In the genomic region with DNA sequence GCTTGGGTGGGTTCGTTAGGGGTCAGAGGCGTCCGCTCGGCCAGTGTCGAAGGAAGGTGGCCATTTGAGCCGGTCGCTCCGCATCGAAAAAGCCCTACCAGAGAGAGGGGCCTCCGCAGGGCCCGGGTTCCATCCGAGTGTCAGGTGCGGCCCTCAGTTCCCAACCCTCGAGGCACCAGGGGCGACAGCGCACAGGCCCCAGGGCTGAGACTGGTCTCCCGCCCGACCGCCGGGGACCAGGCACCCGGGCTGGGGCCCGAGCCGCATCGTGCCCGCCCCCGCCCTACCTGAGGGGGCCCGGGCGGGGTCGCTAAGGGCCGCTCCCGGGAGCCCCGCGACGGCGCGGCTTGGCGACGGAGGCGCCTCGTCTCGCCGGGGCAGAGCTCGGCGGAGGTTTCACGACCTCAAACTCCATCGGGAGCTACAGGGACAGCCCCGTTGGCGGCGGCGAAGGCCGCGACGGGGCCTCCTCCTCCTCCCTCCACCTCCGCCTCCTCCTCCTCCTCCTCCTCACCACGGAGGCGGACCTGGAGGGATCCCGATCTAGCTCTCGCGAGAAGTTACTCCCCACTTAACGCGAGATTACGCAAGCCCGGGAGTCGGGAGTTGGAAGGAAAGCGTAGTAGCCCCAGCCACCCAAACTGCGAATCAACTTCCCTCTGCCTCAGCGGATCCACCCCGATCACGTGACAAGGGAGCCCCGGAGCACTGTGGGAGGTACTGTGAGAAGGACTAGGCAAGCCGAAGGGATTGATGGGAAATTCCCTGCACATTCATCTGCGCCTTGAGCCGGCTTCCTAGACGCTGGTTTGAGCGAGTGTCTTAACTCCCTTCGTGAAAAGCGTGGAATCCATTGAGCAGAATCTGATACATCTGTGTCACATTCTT, we compare ENCODE assay signal across 1 cellular context.
TF ChIP-seq lines count a peak whose summit lies in the region.

A gene with protein sequence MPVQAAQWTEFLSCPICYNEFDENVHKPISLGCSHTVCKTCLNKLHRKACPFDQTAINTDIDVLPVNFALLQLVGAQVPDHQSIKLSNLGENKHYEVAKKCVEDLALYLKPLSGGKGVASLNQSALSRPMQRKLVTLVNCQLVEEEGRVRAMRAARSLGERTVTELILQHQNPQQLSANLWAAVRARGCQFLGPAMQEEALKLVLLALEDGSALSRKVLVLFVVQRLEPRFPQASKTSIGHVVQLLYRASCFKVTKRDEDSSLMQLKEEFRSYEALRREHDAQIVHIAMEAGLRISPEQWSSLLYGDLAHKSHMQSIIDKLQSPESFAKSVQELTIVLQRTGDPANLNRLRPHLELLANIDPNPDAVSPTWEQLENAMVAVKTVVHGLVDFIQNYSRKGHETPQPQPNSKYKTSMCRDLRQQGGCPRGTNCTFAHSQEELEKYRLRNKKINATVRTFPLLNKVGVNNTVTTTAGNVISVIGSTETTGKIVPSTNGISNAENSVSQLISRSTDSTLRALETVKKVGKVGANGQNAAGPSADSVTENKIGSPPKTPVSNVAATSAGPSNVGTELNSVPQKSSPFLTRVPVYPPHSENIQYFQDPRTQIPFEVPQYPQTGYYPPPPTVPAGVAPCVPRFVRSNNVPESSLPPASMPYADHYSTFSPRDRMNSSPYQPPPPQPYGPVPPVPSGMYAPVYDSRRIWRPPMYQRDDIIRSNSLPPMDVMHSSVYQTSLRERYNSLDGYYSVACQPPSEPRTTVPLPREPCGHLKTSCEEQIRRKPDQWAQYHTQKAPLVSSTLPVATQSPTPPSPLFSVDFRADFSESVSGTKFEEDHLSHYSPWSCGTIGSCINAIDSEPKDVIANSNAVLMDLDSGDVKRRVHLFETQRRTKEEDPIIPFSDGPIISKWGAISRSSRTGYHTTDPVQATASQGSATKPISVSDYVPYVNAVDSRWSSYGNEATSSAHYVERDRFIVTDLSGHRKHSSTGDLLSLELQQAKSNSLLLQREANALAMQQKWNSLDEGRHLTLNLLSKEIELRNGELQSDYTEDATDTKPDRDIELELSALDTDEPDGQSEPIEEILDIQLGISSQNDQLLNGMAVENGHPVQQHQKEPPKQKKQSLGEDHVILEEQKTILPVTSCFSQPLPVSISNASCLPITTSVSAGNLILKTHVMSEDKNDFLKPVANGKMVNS (minus strand): TSS at position 537 of the 888 bp plus-strand sequence. CDS start 7,850 bp downstream, outside the sequence.

TF ChIP-seq in HepG2, 621 proteins besides CTCF, POLR2A, EP300 and RAD21 (continued from another document and continues in another):
- TF ChIP-seq, protein P1, sequence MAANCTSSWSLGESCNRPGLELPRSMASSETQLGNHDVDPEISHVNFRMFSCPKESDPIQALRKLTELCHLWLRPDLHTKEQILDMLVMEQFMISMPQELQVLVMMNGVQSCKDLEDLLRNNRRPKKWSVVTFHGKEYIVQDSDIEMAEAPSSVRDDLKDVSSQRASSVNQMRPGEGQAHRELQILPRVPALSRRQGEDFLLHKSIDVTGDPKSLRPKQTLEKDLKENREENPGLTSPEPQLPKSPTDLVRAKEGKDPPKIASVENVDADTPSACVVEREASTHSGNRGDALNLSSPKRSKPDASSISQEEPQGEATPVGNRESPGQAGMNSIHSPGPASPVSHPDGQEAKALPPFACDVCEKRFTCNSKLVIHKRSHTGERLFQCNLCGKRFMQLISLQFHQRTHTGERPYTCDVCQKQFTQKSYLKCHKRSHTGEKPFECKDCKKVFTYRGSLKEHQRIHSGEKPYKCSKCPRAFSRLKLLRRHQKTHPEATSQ (CRISPR knock-in tag; IDR thresholded peaks at IDR 0.05; ENCODE audit: borderline replicate concordance): no peak
- no peak for TF ChIP-seq ZNF224 (CRISPR knock-in tag; IDR thresholded peaks at IDR 0.05)
- TF ChIP-seq REXO4 (CRISPR knock-in tag; IDR thresholded peaks at IDR 0.05; ENCODE audit: borderline replicate concordance): no peak
- no peak for TF ChIP-seq ZKSCAN1 (IDR thresholded peaks at IDR 0.05; ENCODE audit: low read length)
- peak; percentile 88 for TF ChIP-seq YEATS4 (CRISPR knock-in tag; IDR thresholded peaks at IDR 0.05; ENCODE audit: borderline replicate concordance)
- peak; percentile 49; the same call in 1 of the 2 replicates for TF ChIP-seq ZNF546 (CRISPR knock-in tag; conservative IDR thresholded peaks at IDR 0.05)
- TF ChIP-seq CEBPG (CRISPR knock-in tag; IDR thresholded peaks at IDR 0.05): peak; percentile 97
- no peak for TF ChIP-seq CCAR2 (optimal IDR thresholded peaks at IDR 0.05; ENCODE audit: low read depth, low read length)
- TF ChIP-seq RFX3 (CRISPR knock-in tag; IDR thresholded peaks at IDR 0.05): no peak
- TF ChIP-seq, protein P2, sequence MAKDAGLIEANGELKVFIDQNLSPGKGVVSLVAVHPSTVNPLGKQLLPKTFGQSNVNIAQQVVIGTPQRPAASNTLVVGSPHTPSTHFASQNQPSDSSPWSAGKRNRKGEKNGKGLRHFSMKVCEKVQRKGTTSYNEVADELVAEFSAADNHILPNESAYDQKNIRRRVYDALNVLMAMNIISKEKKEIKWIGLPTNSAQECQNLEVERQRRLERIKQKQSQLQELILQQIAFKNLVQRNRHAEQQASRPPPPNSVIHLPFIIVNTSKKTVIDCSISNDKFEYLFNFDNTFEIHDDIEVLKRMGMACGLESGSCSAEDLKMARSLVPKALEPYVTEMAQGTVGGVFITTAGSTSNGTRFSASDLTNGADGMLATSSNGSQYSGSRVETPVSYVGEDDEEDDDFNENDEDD (CRISPR knock-in tag; IDR thresholded peaks at IDR 0.05; ENCODE audit: borderline replicate concordance): no peak
- TF ChIP-seq, protein P3, sequence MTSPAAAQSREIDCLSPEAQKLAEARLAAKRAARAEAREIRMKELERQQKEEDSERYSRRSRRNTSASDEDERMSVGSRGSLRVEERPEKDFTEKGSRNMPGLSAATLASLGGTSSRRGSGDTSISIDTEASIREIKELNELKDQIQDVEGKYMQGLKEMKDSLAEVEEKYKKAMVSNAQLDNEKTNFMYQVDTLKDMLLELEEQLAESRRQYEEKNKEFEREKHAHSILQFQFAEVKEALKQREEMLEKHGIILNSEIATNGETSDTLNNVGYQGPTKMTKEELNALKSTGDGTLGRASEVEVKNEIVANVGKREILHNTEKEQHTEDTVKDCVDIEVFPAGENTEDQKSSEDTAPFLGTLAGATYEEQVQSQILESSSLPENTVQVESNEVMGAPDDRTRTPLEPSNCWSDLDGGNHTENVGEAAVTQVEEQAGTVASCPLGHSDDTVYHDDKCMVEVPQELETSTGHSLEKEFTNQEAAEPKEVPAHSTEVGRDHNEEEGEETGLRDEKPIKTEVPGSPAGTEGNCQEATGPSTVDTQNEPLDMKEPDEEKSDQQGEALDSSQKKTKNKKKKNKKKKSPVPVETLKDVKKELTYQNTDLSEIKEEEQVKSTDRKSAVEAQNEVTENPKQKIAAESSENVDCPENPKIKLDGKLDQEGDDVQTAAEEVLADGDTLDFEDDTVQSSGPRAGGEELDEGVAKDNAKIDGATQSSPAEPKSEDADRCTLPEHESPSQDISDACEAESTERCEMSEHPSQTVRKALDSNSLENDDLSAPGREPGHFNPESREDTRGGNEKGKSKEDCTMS (CRISPR knock-in tag; conservative IDR thresholded peaks at IDR 0.05): no peak
- TF ChIP-seq DMTF1 (CRISPR knock-in tag; IDR thresholded peaks at IDR 0.05): no peak
- TF ChIP-seq DNMT1 (CRISPR knock-in tag; IDR thresholded peaks at IDR 0.05): no peak
- TF ChIP-seq TOE1 (CRISPR knock-in tag; IDR thresholded peaks at IDR 0.05): no peak
- no peak for TF ChIP-seq ZNF589 (CRISPR knock-in tag; conservative IDR thresholded peaks at IDR 0.05)
- TF ChIP-seq ARNT2 (CRISPR knock-in tag; IDR thresholded peaks at IDR 0.05; ENCODE audit: low read depth): peak; percentile 90
- TF ChIP-seq HMGXB3 (CRISPR knock-in tag; IDR thresholded peaks at IDR 0.05; ENCODE audit: borderline replicate concordance): peak; percentile 71; the same call in 1 of the 2 replicates
- TF ChIP-seq ZSCAN25 (CRISPR knock-in tag; IDR thresholded peaks at IDR 0.05): no peak; the same call in 1 of the 2 replicates
- TF ChIP-seq BRD4 (CRISPR knock-in tag; IDR thresholded peaks at IDR 0.05): no peak
- TF ChIP-seq ZNF354B (CRISPR knock-in tag; IDR thresholded peaks at IDR 0.05): no peak
- no peak for TF ChIP-seq ZNF772 (CRISPR knock-in tag; IDR thresholded peaks at IDR 0.05)
- TF ChIP-seq ZMYM2 (CRISPR knock-in tag; IDR thresholded peaks at IDR 0.05): no peak
- no peak for TF ChIP-seq ARNT (IDR thresholded peaks at IDR 0.05)
- peak; percentile 48; the same call in 1 of the 2 replicates for TF ChIP-seq GLI4 (CRISPR knock-in tag; IDR thresholded peaks at IDR 0.05; ENCODE audit: borderline replicate concordance)
- no peak; the same call in 1 of the 2 replicates for TF ChIP-seq ZNF563 (CRISPR knock-in tag; IDR thresholded peaks at IDR 0.05)
- no peak for TF ChIP-seq ZBTB21 (CRISPR knock-in tag; IDR thresholded peaks at IDR 0.05)
- 0 out of 2 replicates have a peak, but pooled peaks have one; percentile 45 for TF ChIP-seq RARG (CRISPR knock-in tag; IDR thresholded peaks at IDR 0.05; ENCODE audit: low read depth)
- no peak for TF ChIP-seq PRMT3 (CRISPR knock-in tag; IDR thresholded peaks at IDR 0.05; ENCODE audit: borderline replicate concordance, low read depth)
- no peak for TF ChIP-seq ZNF660 (CRISPR knock-in tag; IDR thresholded peaks at IDR 0.05; ENCODE audit: borderline replicate concordance, low read depth)
- TF ChIP-seq ZNF710 (CRISPR knock-in tag; IDR thresholded peaks at IDR 0.05; ENCODE audit: borderline replicate concordance): no peak
- TF ChIP-seq PCBP1 (IDR thresholded peaks at IDR 0.05; ENCODE audit: borderline replicate concordance, low read depth, low read length): 0 out of 2 replicates have a peak, but pooled peaks have one; percentile 78
- no peak for TF ChIP-seq ZNF234 (CRISPR knock-in tag; conservative IDR thresholded peaks at IDR 0.05)
